27 cellular contexts compared by ENCODE assay signal in genomic region chr2:105718846-105719432, GRCh38.
"Had no signal": no experiment of that assay in that cellular context is flagged by ENCODE, and none has a peak within 500 bp of the region (broad histone marks: within the 10 kb centered on the region; RNA-seq: fewer than 3 reads in every experiment).

No MANE protein-coding gene starts in this region.

- H3K36me3 ChIP-seq: ascending aorta, brain microvascular endothelial cell, left lung, neural progenitor cell, spleen, thyroid gland, upper lobe of right lung, WERI-Rb-1 had no signal

- H3K9me3 Mint-ChIP-seq: activated naive CD4-positive, alpha-beta T cell treated with anti-CD3 and anti-CD28 coated beads, Interleukin-2, amount 50 U/mL, for 72 hours; activated T-cell treated with anti-CD3 and anti-CD28 coated beads, Interleukin-2, amount 50 U/mL, for 24 hours; activated T-helper 17 cell treated with anti-CD3 and anti-CD28 coated beads, Interleukin-2, amount 50 U/mL, for 72 hours; dendritic cell treated with granulocyte-macrophage colony-stimulating factor and Interleukin-4, amounts not matched to agents 40 ng/mL and 50 ng/mL, for 4 days; immature natural killer cell; mesothelial cell of epicardium; naive thymus-derived CD8-positive, alpha-beta T cell; neural progenitor cell had no signal

- H3K9ac ChIP-seq: neural progenitor cell had no signal

- H3K27ac ChIP-seq: ascending aorta, brain microvascular endothelial cell, foreskin keratinocyte, left lung, neural progenitor cell, spleen, thyroid gland, upper lobe of right lung, WERI-Rb-1 had no signal

- H3K36me3 Mint-ChIP-seq: activated naive CD4-positive, alpha-beta T cell treated with anti-CD3 and anti-CD28 coated beads, Interleukin-2, amount 50 U/mL, for 72 hours; mesothelial cell of epicardium; naive thymus-derived CD8-positive, alpha-beta T cell; neural progenitor cell had no signal

- H3K4me2 ChIP-seq: neural progenitor cell had no signal

- H3K4me1 ChIP-seq: ascending aorta, foreskin keratinocyte, left lung, neural progenitor cell, spleen, thyroid gland, upper lobe of right lung had no signal

- H3K27me3 Mint-ChIP-seq: activated T-cell treated with anti-CD3 and anti-CD28 coated beads, Interleukin-2, amount 50 U/mL, for 24 hours; activated T-helper 17 cell treated with anti-CD3 and anti-CD28 coated beads, Interleukin-2, amount 50 U/mL, for 72 hours; naive thymus-derived CD8-positive, alpha-beta T cell had no signal

- H3K9me3 ChIP-seq: ascending aorta, left lung, spleen, thyroid gland, upper lobe of right lung had no signal

- H3K4me1 Mint-ChIP-seq: immature natural killer cell, mesothelial cell of epicardium, neural progenitor cell had no signal

- H3K27me3 ChIP-seq: ascending aorta, brain microvascular endothelial cell, foreskin keratinocyte, left lung, neural progenitor cell, thyroid gland, upper lobe of right lung had no signal

- H3K4me3 ChIP-seq: ascending aorta, left lung, lung, neural progenitor cell, spleen, thyroid gland, upper lobe of right lung had no signal

- H2AFZ ChIP-seq: neural progenitor cell had no signal

- H3K27ac Mint-ChIP-seq: activated T-cell treated with anti-CD3 and anti-CD28 coated beads, Interleukin-2, amount 50 U/mL, for 24 hours; activated T-helper 17 cell treated with anti-CD3 and anti-CD28 coated beads, Interleukin-2, amount 50 U/mL, for 72 hours; dendritic cell treated with granulocyte-macrophage colony-stimulating factor and Interleukin-4, amounts not matched to agents 40 ng/mL and 50 ng/mL, for 4 days; mesothelial cell of epicardium; neural progenitor cell; progenitor cell of endocrine pancreas; T-helper 17 cell had no signal

- ATAC-seq: activated naive CD4-positive, alpha-beta T cell treated with anti-CD3 and anti-CD28 coated beads, Interleukin-2, amount 50 U/mL, for 72 hours; activated T-helper 17 cell treated with anti-CD3 and anti-CD28 coated beads, Interleukin-2, amount 50 U/mL, for 72 hours; foreskin keratinocyte; left lung; naive thymus-derived CD8-positive, alpha-beta T cell; stimulated activated naive CD8-positive, alpha-beta T cell treated with anti-CD3 and anti-CD28 coated beads, Interleukin-15, Interleukin-2, amounts not matched to agents 100 U/mL and 50 U/mL, for 24 hours; T-helper 17 cell; upper lobe of right lung had no signal

- H3K4me3 Mint-ChIP-seq: activated T-cell treated with anti-CD3 and anti-CD28 coated beads, Interleukin-2, amount 50 U/mL, for 24 hours; activated T-helper 17 cell treated with anti-CD3 and anti-CD28 coated beads, Interleukin-2, amount 50 U/mL, for 72 hours; dendritic cell treated with granulocyte-macrophage colony-stimulating factor and Interleukin-4, amounts not matched to agents 40 ng/mL and 50 ng/mL, for 4 days; immature natural killer cell; mesothelial cell of epicardium; naive thymus-derived CD8-positive, alpha-beta T cell; neural progenitor cell; T-helper 17 cell had no signal

- DNase-seq: activated CD4-positive, CD25-positive, alpha-beta regulatory T cell treated with anti-CD3 and anti-CD28 coated beads, Interleukin-2, amount 50 U/mL, for 72 hours; activated T-cell treated with anti-CD3 and anti-CD28 coated beads, Interleukin-2, amount 50 U/mL, for 24 hours; brain microvascular endothelial cell; caudate nucleus; effector CD4-positive, alpha-beta T cell; erythroblast; foreskin keratinocyte; immature natural killer cell; kidney glomerular epithelial cell; left lung; naive thymus-derived CD8-positive, alpha-beta T cell; retina; spleen; stimulated activated CD4-positive, alpha-beta T cell treated with anti-CD3 and anti-CD28 coated beads, Interleukin-4, amount 100 ng/mL, for 1 hour; stimulated activated naive CD8-positive, alpha-beta T cell treated with anti-CD3 and anti-CD28 coated beads, Interleukin-15, Interleukin-2, amounts not matched to agents 100 U/mL and 50 U/mL, for 24 hours; T-helper 17 cell; thyroid gland; upper lobe of right lung; WERI-Rb-1 had no signal
